ENCODE assay signal across 1 cellular context in genomic region chr19:45500918-45501729, GRCh38.
A peak's percentile ranks its signal among the peaks of the same experiment; 100 is the strongest.
TF ChIP-seq lines count a peak whose summit lies in the region.

No MANE protein-coding gene starts in this region.

TF ChIP-seq in HepG2, 621 proteins besides CTCF, POLR2A, EP300 and RAD21:
- no peak for TF ChIP-seq KDM4B (CRISPR knock-in tag; IDR thresholded peaks at IDR 0.05)
- TF ChIP-seq ZNF576 (CRISPR knock-in tag; IDR thresholded peaks at IDR 0.05), result no peak
- no peak for TF ChIP-seq ZBTB21 (CRISPR knock-in tag; IDR thresholded peaks at IDR 0.05)
- TF ChIP-seq ZNF598 (CRISPR knock-in tag; IDR thresholded peaks at IDR 0.05; ENCODE audit: borderline replicate concordance), result no peak
- 0 out of 2 replicates have a peak, but pooled peaks have one; percentile 11 for TF ChIP-seq CREB1 (IDR thresholded peaks at IDR 0.05)
- no peak for TF ChIP-seq CREB1 (CRISPR knock-in tag; IDR thresholded peaks at IDR 0.05)
- TF ChIP-seq ZNF629 (CRISPR knock-in tag; conservative IDR thresholded peaks at IDR 0.05), result no peak
- TF ChIP-seq ATF7 (IDR thresholded peaks at IDR 0.05), result peak; percentile 92
- TF ChIP-seq ATF7 (CRISPR knock-in tag; IDR thresholded peaks at IDR 0.05), result no peak
- TF ChIP-seq HNF1A (IDR thresholded peaks at IDR 0.05; ENCODE audit: low read depth), result no peak
- TF ChIP-seq HNF1A (CRISPR knock-in tag; IDR thresholded peaks at IDR 0.05; ENCODE audit: borderline replicate concordance), result no peak
- no peak for TF ChIP-seq HNRNPL (IDR thresholded peaks at IDR 0.05; ENCODE audit: low read depth, low read length)
